In genomic region chr5:124996023-124996763, GRCh38 we compare ENCODE assay signal across 1 cellular context.
TF ChIP-seq lines count a peak whose summit lies in the region.

No MANE protein-coding gene starts in this region.

TF ChIP-seq in A549, 52 proteins besides CTCF, POLR2A, EP300 and RAD21 (continued from another document):
- TF ChIP-seq HMGXB4 (CRISPR knock-in tag; IDR thresholded peaks at IDR 0.05; ENCODE audit: borderline replicate concordance) (no peak), REST (IDR thresholded peaks at IDR 0.05) (no peak), KDM1A (IDR thresholded peaks at IDR 0.05; ENCODE audit: low read depth) (no peak)
